8 cellular contexts compared by ENCODE assay signal in genomic region chr12:4273651-4274395, GRCh38. TPM values are rescaled to one million over a fixed set of nuclear protein-coding genes. Genes with fewer than 3 reads are reported as not detected.
DNase-seq lines count a peak whose midpoint lies in the region; ATAC-seq and TF ChIP-seq lines count a peak whose summit lies in the region.

Gene CCND2, plus strand, starts transcription at chr12:4273762. Its CDS starts 279 bp downstream, at chr12:4274041.

- peak; percentile 73 for DNase-seq in CD14-positive monocyte (ENCODE audit: low spot score)
- DNase-seq in NCI-H446 (lab: John Stamatoyannopoulos, UW), result peak; percentile 68 to 87
- peak; percentile 28 to 67 for DNase-seq in activated T-helper 1 cell treated with anti-CD3 and anti-CD28 coated beads, Interleukin-2, amount 50 U/mL, for 16 hours (ENCODE audit: low read depth in 1 of 2, low spot score in 1 of 2)
- peak; percentile 68 to 94 for DNase-seq in fibroblast of lung (ENCODE audit: low read depth in 2 of 2)
- DNase-seq in myocyte (ENCODE audit: low read depth), result peak; percentile 87
- DNase-seq in stimulated activated naive B cell treated with anti-CD40 and anti-IgM and Interleukin-4, amounts not matched to agents 10 μg/mL and 1 μg/mL and 100 μg/mL, for 72 hours, result peak; percentile 56

- H3K4me3 Mint-ChIP-seq in CD14-positive monocyte, result peak within 1 kb of the TSS; percentile 95 to 96
- H3K4me3 Mint-ChIP-seq in stimulated activated naive B cell treated with anti-CD40 and anti-IgM and Interleukin-4, amounts not matched to agents 10 μg/mL and 1 μg/mL and 100 μg/mL, for 72 hours, result peak within 1 kb of the TSS; percentile 93 to 98

- peaks cover 9 to 15% of the 10 kb centered on the region in 2 donors for H3K36me3 Mint-ChIP-seq in CD14-positive monocyte
- H3K36me3 Mint-ChIP-seq in stimulated activated naive B cell treated with anti-CD40 and anti-IgM and Interleukin-4, amounts not matched to agents 10 μg/mL and 1 μg/mL and 100 μg/mL, for 72 hours, result peaks cover 17 to 33% of the 10 kb centered on the region in 2 donors

- H3K4me2 ChIP-seq in fibroblast of lung (ENCODE audit: extremely low read depth, insufficient read depth, low read length), result peak within 1 kb of the TSS; percentile 87

- no peak within 1 kb of the TSS for H2AFZ ChIP-seq in fibroblast of lung (ENCODE audit: low read length)

- peak within 1 kb of the TSS; percentile 21 for H3K9ac ChIP-seq in fibroblast of lung (ENCODE audit: insufficient read depth, low read length)

- H3K4me1 ChIP-seq in fibroblast of lung (ENCODE audit: control insufficient read depth, extremely low read depth, insufficient read depth, low read length), result peaks cover 2% of the 10 kb centered on the region

- H3K27ac Mint-ChIP-seq in CD14-positive monocyte, result peak within 1 kb of the TSS in 5 of 7 donors; percentile 72 to 82 (median 76)
- H3K27ac Mint-ChIP-seq in stimulated activated naive B cell treated with anti-CD40 and anti-IgM and Interleukin-4, amounts not matched to agents 10 μg/mL and 1 μg/mL and 100 μg/mL, for 72 hours, result peak within 1 kb of the TSS; percentile 98

- no peak within 1 kb of the TSS for H3K27ac ChIP-seq in fibroblast of lung (ENCODE audit: insufficient read depth, low read length)

- H3K36me3 ChIP-seq in fibroblast of lung (ENCODE audit: control insufficient read depth, insufficient read depth, low read length), result no peaks in the 10 kb centered on the region

- intact Hi-C loops in CD14-positive monocyte (cut with micrococcal nuclease), result loop anchor here (5.0 kb wide), 4 partner anchors 57 to 402 kb away; partner anchors contain the start of gene PARP11 (in 1 of the 2)

- H3K9me3 ChIP-seq in fibroblast of lung (ENCODE audit: control insufficient read depth, insufficient read depth, low read depth, low read length), result no peaks in the 10 kb centered on the region

- TF ChIP-seq CTCF in CD14-positive monocyte (IDR thresholded peaks at IDR 0.05) (no peak), fibroblast of lung (conservative IDR thresholded peaks at IDR 0.05 in 1 of 2, IDR thresholded peaks at IDR 0.05 in 1 of 2; ENCODE audit: low read depth in 1 of 2, low read length in 2 of 2) (no peak)

- H3K4me3 ChIP-seq in fibroblast of lung (replicated peaks in 1 of 4; ENCODE audit: control extremely low read depth in 1 of 4, insufficient read depth in 1 of 4, low read depth in 3 of 4, low read length in 4 of 4), result peak within 1 kb of the TSS; percentile 19 to 91 (median 52)

- peaks cover 0 to 5% (median 4%) of the 10 kb centered on the region in 7 donors for H3K9me3 Mint-ChIP-seq in CD14-positive monocyte
- H3K9me3 Mint-ChIP-seq in stimulated activated naive B cell treated with anti-CD40 and anti-IgM and Interleukin-4, amounts not matched to agents 10 μg/mL and 1 μg/mL and 100 μg/mL, for 72 hours, result no peaks in the 10 kb centered on the region

- peaks cover 65% of the 10 kb centered on the region for H3K27me3 ChIP-seq in fibroblast of lung (ENCODE audit: control insufficient read depth, insufficient read depth, low read length)

- ATAC-seq in GM21423 (IDR thresholded peaks at IDR 0.05; ENCODE audit: unreplicated experiment) (peak; percentile 25), GM21360 (IDR thresholded peaks at IDR 0.05; ENCODE audit: unreplicated experiment) (no peak)
- peak; percentile 15 for ATAC-seq in stimulated activated naive B cell treated with anti-CD40 and anti-IgM and Interleukin-4, amounts not matched to agents 10 μg/mL and 1 μg/mL and 100 μg/mL, for 72 hours (replicated peaks)

- peaks cover 36 to 70% (median 59%) of the 10 kb centered on the region in 3 donors for H3K27me3 Mint-ChIP-seq in CD14-positive monocyte (ENCODE audit: low read depth in 3 of 3)
- no peaks in the 10 kb centered on the region for H3K27me3 Mint-ChIP-seq in stimulated activated naive B cell treated with anti-CD40 and anti-IgM and Interleukin-4, amounts not matched to agents 10 μg/mL and 1 μg/mL and 100 μg/mL, for 72 hours

- H4K20me1 ChIP-seq in fibroblast of lung (ENCODE audit: control insufficient read depth, extremely low read depth, insufficient read depth, low read length), result no peaks in the 10 kb centered on the region

- peaks cover 60% of the 10 kb centered on the region for H3K4me1 Mint-ChIP-seq in CD14-positive monocyte
- peaks cover 28 to 54% of the 10 kb centered on the region in 2 donors for H3K4me1 Mint-ChIP-seq in stimulated activated naive B cell treated with anti-CD40 and anti-IgM and Interleukin-4, amounts not matched to agents 10 μg/mL and 1 μg/mL and 100 μg/mL, for 72 hours

- no peaks in the 10 kb centered on the region for H3K79me2 ChIP-seq in fibroblast of lung (ENCODE audit: control insufficient read depth, insufficient read depth, low read length)

RNA-seq across cellular contexts. Expression of gene CCND2, which starts in this region (rescaled TPM):
- polyA plus RNA-seq in CD14-positive monocyte, result 1 to 10 TPM; 3.6 to 3.9 TPM
- 35.2 and 37.3 TPM in 2 replicates for total RNA-seq in fibroblast of lung
- polyA plus RNA-seq in fibroblast of lung, result 7.0 and 9.7 TPM in 2 replicates
- polyA plus RNA-seq in fibroblast of lung (2012), result 2.6 and 3.4 TPM in 2 replicates
- polyA minus RNA-seq in fibroblast of lung (ENCODE audit: low replicate concordance), result 38.1 and 55.2 TPM in 2 replicates
- 86.6 and 107 TPM in 2 replicates for total RNA-seq in myocyte
- 36.7 TPM for polyA plus RNA-seq in myocyte (2012)
